Comparison of ENCODE assay signal across 8 cellular contexts in the genomic region with DNA sequence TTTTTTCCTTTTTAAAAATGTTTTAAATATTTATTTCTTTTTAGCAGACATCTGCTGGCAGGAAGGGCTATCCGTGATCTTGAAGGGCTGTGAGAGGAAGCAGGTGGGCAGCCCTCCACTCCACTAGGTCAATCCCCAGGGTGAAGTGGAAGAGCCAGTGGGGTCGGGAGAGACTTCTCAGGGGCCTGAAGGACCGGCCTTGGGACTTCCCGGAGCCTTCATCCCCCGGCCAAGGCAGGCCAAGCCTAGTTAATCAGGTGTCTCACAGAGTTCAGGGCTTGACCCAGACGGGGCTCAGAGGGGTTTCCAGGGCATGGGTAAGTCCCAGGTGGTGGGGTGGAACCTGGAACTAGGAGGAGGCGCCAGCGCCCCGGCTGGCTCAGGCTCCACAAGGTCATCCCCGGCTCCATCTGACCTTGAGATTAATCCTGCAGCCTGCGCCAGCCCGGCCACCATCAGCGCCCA. TPM values are rescaled to one million over a fixed set of nuclear protein-coding genes. Genes with fewer than 3 reads are reported as not detected.
DNase-seq lines count a peak whose midpoint lies in the region; ATAC-seq and TF ChIP-seq lines count a peak whose summit lies in the region.
"Had no signal": no experiment of that assay in that cellular context is flagged by ENCODE, and none has a peak within 500 bp of the region (broad histone marks: within the 10 kb centered on the region; RNA-seq: fewer than 3 reads in every experiment).

No MANE protein-coding gene starts in this region.

- H3K4me1 ChIP-seq in right atrium auricular region (peaks cover 0 to 23% of the 10 kb centered on the region in 2 donors), stomach (peaks cover 17 to 29% (median 25%) of the 10 kb centered on the region in 4 donors)

- DNase-seq in activated CD4-positive, alpha-beta memory T cell treated with anti-CD3 and anti-CD28 coated beads for 36 hours = peak; percentile 18
- DNase-seq in right atrium auricular region (ENCODE audit: low spot score) = no peak
- DNase-seq in stomach = peak; percentile 59
- DNase-seq in OCI-M1 (lab: John Stamatoyannopoulos, UW) = no peak
- DNase-seq in G401 (ENCODE audit: low spot score) = no peak
- no peak for DNase-seq in AG08395 (ENCODE audit: low spot score)

- peak overlapping the region; percentile 75 for H3K27ac Mint-ChIP-seq in activated CD4-positive, alpha-beta memory T cell treated with anti-CD3 and anti-CD28 coated beads for 36 hours

- H3K36me3 Mint-ChIP-seq in activated CD4-positive, alpha-beta memory T cell treated with anti-CD3 and anti-CD28 coated beads for 36 hours = no peaks in the 10 kb centered on the region

- in situ Hi-C loops in G401 (cut with HindIII; ENCODE audit: low sequenced_read_pairs) = no loop called here

- peak overlapping the region; percentile 70 for H3K4me3 Mint-ChIP-seq in activated CD4-positive, alpha-beta memory T cell treated with anti-CD3 and anti-CD28 coated beads for 36 hours

- intact Hi-C loops in activated CD4-positive, alpha-beta memory T cell treated with anti-CD3 and anti-CD28 coated beads for 36 hours (cut with micrococcal nuclease) = loop anchor here (1.0 to 5.0 kb wide), 3 partner anchors 255 to 375 kb away; no protein-coding TSS in a partner anchor
- intact Hi-C loops in stomach (cut with DNase I; ENCODE audit: low total_unique reads) = loop anchor here (5.0 kb wide), 1 partner anchor 80 kb away; no protein-coding TSS in a partner anchor

- H3K27me3 ChIP-seq in right atrium auricular region = no peaks in the 10 kb centered on the region
- no peaks in the 10 kb centered on the region for H3K27me3 ChIP-seq in stomach
- H3K27me3 ChIP-seq: SJSA1 had no signal

- POLR2A ChIA-PET in activated CD4-positive, alpha-beta memory T cell treated with anti-CD3 and anti-CD28 coated beads for 36 hours (lab: Charles Lee) = no interaction called here

- peaks cover 10% of the 10 kb centered on the region for H3K4me1 Mint-ChIP-seq in activated CD4-positive, alpha-beta memory T cell treated with anti-CD3 and anti-CD28 coated beads for 36 hours (ENCODE audit: low read depth)

- TF ChIP-seq EP300 in stomach (IDR thresholded peaks at IDR 0.05) = no peak

- H3K4me3 ChIP-seq in right atrium auricular region (peak overlapping the region in 1 of 2 donors; percentile 52), stomach (peak overlapping the region in 3 of 4 donors; percentile 44 to 45 (median 45))
- H3K4me3 ChIP-seq: SJSA1 had no signal

- CTCF ChIA-PET in activated CD4-positive, alpha-beta memory T cell treated with anti-CD3 and anti-CD28 coated beads for 36 hours (lab: Charles Lee) = interaction anchor here (0.8 to 4.8 kb wide), 23 partner anchors 8 to 314 kb away, joined by 3 to 90 read pairs (median 6); a partner anchor contains a TSS

- H3K9me3 Mint-ChIP-seq in activated CD4-positive, alpha-beta memory T cell treated with anti-CD3 and anti-CD28 coated beads for 36 hours = no peaks in the 10 kb centered on the region

- H3K27me3 Mint-ChIP-seq in activated CD4-positive, alpha-beta memory T cell treated with anti-CD3 and anti-CD28 coated beads for 36 hours = no peaks in the 10 kb centered on the region

- no peaks in the 10 kb centered on the region for H3K9me3 ChIP-seq in right atrium auricular region
- no peaks in the 10 kb centered on the region for H3K9me3 ChIP-seq in stomach
- H3K9me3 ChIP-seq: SJSA1 had no signal

- TF ChIP-seq CTCF in right atrium auricular region (IDR thresholded peaks at IDR 0.05) (peak in 1 of 2 donors; percentile 20), stomach (IDR thresholded peaks at IDR 0.05) (no peak)

- H3K27ac ChIP-seq in right atrium auricular region = peak overlapping the region; percentile 72 to 82
- peak overlapping the region; percentile 36 to 63 (median 53) for H3K27ac ChIP-seq in stomach

- WGBS in stomach, 5 donors = 31 to 52% (median 33%) methylated on average over 10 to 13 of the region's 13 CpGs

- peaks cover 30% of the 10 kb centered on the region for H3K36me3 ChIP-seq in right atrium auricular region
- peaks cover 7 to 36% (median 34%) of the 10 kb centered on the region in 4 donors for H3K36me3 ChIP-seq in stomach
- H3K36me3 ChIP-seq: SJSA1 had no signal

- TF ChIP-seq POLR2A in stomach (IDR thresholded peaks at IDR 0.05) = no peak

- peak; percentile 5 for ATAC-seq in GM21360 (IDR thresholded peaks at IDR 0.05; ENCODE audit: unreplicated experiment)

RNA-seq across cellular contexts. Expression of a gene that starts 44.3 kb away (rescaled TPM):
- not detected for total RNA-seq in activated CD4-positive, alpha-beta memory T cell treated with anti-CD3 and anti-CD28 coated beads for 36 hours
- total RNA-seq in right atrium auricular region (10 to 100 TPM in 1 of 2 donors, 1 to 10 TPM in 1; 1.5 to 12.3 TPM), stomach (1 to 10 TPM in 4 of 5 donors, not detected in 1; 4.1 to 8.3 (median 6.6) TPM)
- 10 to 100 TPM in 2 of 3 donors, 1 to 10 TPM in 1; 3.7 to 17.2 (median 14.9) TPM for polyA plus RNA-seq in stomach
- total RNA-seq in G401 (2014; rRNA removed; shearing (Covaris generic)) = 0.18 TPM in 1 of 2 replicates, not detected in the other
- total RNA-seq: SJSA1 had no signal

RNA-seq across cellular contexts. Expression of a gene that starts 52.9 kb away (rescaled TPM):
- 10 to 100 TPM; 11.7 to 13.4 TPM for total RNA-seq in activated CD4-positive, alpha-beta memory T cell treated with anti-CD3 and anti-CD28 coated beads for 36 hours
- total RNA-seq in right atrium auricular region = 10 to 100 TPM; 31.5 to 35.8 TPM
- 100 to 1,000 TPM in 1 of 5 donors, 10 to 100 TPM in 2, 1 to 10 TPM in 2; 6.4 to 130 (median 12.9) TPM for total RNA-seq in stomach
- polyA plus RNA-seq in stomach = 10 to 100 TPM; 12.1 to 19.5 (median 14.0) TPM
- total RNA-seq in G401 (2014; rRNA removed; shearing (Covaris generic)) = 6.7 and 9.8 TPM in 2 replicates

Comparison
In these comparisons a context has a peak if more than half of its experiments do, and no peak if none do; other contexts are left out.
1. DNase-seq: peak in activated CD4-positive, alpha-beta memory T cell treated with anti-CD3 and anti-CD28 coated beads for 36 hours (single experiment) and stomach (single experiment); none in right atrium auricular region (single experiment), OCI-M1 (single experiment), G401 (single experiment) and AG08395 (single experiment).